Comparison of ENCODE assay signal across 27 cellular contexts in the genomic region with DNA sequence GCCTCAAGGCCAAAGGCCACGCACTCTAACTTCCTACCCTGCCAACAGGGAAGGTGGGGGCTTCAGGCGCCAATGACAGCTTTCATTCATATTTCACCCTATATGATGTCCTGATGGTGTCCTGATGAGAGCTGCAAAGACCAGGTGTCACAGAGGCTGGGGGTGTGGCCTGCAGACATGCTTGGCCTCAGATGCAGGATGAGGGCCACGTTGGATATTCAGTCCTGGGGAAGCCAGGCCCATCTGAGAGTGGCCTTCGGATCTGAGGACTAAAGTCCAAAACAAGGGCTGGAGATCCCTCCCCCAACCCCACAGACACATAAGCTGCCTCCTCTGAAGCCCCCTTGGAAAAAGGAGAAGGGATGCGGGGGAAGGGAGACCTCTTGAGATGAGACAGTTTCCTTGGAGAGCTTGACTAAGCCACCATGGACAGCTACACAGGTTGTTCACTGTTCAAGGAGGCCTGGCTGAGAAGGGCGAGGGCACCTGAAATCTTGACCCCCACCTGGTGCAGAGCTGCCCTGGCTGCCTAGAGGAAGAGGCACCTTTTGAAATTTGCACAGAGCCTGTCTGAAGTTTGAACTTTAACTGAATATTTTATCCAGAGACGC. TPM values are rescaled to one million over a fixed set of nuclear protein-coding genes. Genes with fewer than 3 reads are reported as not detected.
A peak's percentile ranks its signal among the peaks of the same experiment; 100 is the strongest.
DNase-seq lines count a peak whose midpoint lies in the region; ATAC-seq, FAIRE-seq and TF ChIP-seq lines count a peak whose summit lies in the region.
"Had no signal": no experiment of that assay in that cellular context is flagged by ENCODE, and none has a peak within 500 bp of the region (broad histone marks: within the 10 kb centered on the region; RNA-seq: fewer than 3 reads in every experiment).

No MANE protein-coding gene starts in this region.

- CTCF ChIA-PET in A549 (lab: Yijun Ruan, JAX) (no interaction called here), HepG2 (lab: Yijun Ruan, JAX; ENCODE audit: low intra/inter-chr PET ratio, low total read pairs) (no interaction called here)
- CTCF ChIA-PET in activated CD8-positive, alpha-beta T cell treated with anti-CD3 and anti-CD28 coated beads for 36 hours (lab: Charles Lee) = no interaction called here

- H3K4me2 ChIP-seq in A549 = no peak overlapping the region
- peak overlapping the region; percentile 46 for H3K4me2 ChIP-seq in HepG2 (ENCODE audit: low read depth, low read length)

- H3K79me2 ChIP-seq in HepG2 (ENCODE audit: insufficient read depth, low read length) = no peaks in the 10 kb centered on the region

- BruUV-seq in HepG2 (replicated peaks; lab: Mats Ljungman, UMichigan) = no TSS peak

- TF ChIP-seq RAD21 in A549 (conservative IDR thresholded peaks at IDR 0.05 in 1 of 2, IDR thresholded peaks at IDR 0.05 in 1 of 2) (no peak), HepG2 (CRISPR knock-in tag; IDR thresholded peaks at IDR 0.05) (no peak)

- H2AFZ ChIP-seq in HepG2 (ENCODE audit: low read length) = no peak overlapping the region

- no peak overlapping the region for H3K4me3 Mint-ChIP-seq in activated CD8-positive, alpha-beta T cell treated with anti-CD3 and anti-CD28 coated beads for 36 hours
- H3K4me3 Mint-ChIP-seq: activated naive CD8-positive, alpha-beta T cell treated with anti-CD3 and anti-CD28 coated beads, Interleukin-2, amount 50 U/mL, for 24 hours; natural killer cell treated with Interleukin-12 subunit alpha and Interleukin-12 subunit beta and Interleukin-15 and Interleukin-18, amount 100 ng/mL, for 72 hours; stimulated activated naive CD8-positive, alpha-beta T cell treated with anti-CD3 and anti-CD28 coated beads, Interleukin-15, Interleukin-2, amounts not matched to agents 100 ng/mL and 50 ng/mL, for 24 hours; T-helper 1 cell treated with Interleukin-12 subunit alpha and Interleukin-12 subunit beta and Interleukin-4 antibody, amounts not matched to agents 30 μg/mL and 1 μg/mL, for 36 hours had no signal

- POLR2A ChIA-PET in A549 (lab: Yijun Ruan, JAX) = no interaction called here
- POLR2A ChIA-PET in activated CD8-positive, alpha-beta T cell treated with anti-CD3 and anti-CD28 coated beads for 36 hours (lab: Charles Lee) = interaction anchor here (0.7 kb wide), 1 partner anchor 680 kb away, joined by 3 read pairs; no protein-coding TSS in a partner anchor
- POLR2A ChIA-PET in HepG2 (lab: Yijun Ruan, JAX) = no interaction called here

- H3K27ac ChIP-seq in A549 = no peak overlapping the region
- no peak overlapping the region for H3K27ac ChIP-seq in HepG2 (ENCODE audit: extremely low read length, insufficient read depth, low read length)
- H3K27ac ChIP-seq in coronary artery = no peak overlapping the region
- H3K27ac ChIP-seq: foreskin keratinocyte, pancreas, right atrium auricular region, thyroid gland had no signal

- TF ChIP-seq EP300 in A549 (IDR thresholded peaks at IDR 0.05) (no peak), HepG2 (IDR thresholded peaks at IDR 0.05; ENCODE audit: low read depth in 2 of 2, low read length in 2 of 2) (no peak), HepG2 (CRISPR knock-in tag; IDR thresholded peaks at IDR 0.05; ENCODE audit: borderline replicate concordance) (no peak)

- WGBS in A549 (ENCODE audit: missing lambda C conversion rate) = 79% methylated on average over 6 of the region's 7 CpGs
- 16% methylated on average over 7 of the region's 7 CpGs for WGBS in HepG2 (ENCODE audit: low lambda C conversion rate)

- FAIRE-seq in A549 (lab: Jason Lieb, UNC) (no peak), HepG2 (lab: Jason Lieb, UNC) (peak; percentile 26)
- FAIRE-seq: pancreas had no signal

- in situ Hi-C loops in HepG2 (cut with HindIII; ENCODE audit: extremely low pct_ligation_motif_present, low pct_unique_long_range_greater_than_20kb) = no loop called here

- DNase-seq in A549 (ENCODE audit: low read depth in 1 of 2, low spot score in 1 of 2) (peak in 1 of 2 experiments; percentile 16), COLO668 (lab: John Stamatoyannopoulos, UW; ENCODE audit: unreplicated experiment) (peak; percentile 6), HepG2 (ENCODE audit: low spot score) (peak; percentile 22), coronary artery (ENCODE audit: low spot score) (no peak), NK-92 (lab: John Stamatoyannopoulos, UW; ENCODE audit: unreplicated experiment) (no peak)
- no peak for DNase-seq in activated CD8-positive, alpha-beta T cell treated with anti-CD3 and anti-CD28 coated beads for 36 hours
- DNase-seq: activated CD4-positive, alpha-beta T cell treated with anti-CD3 and anti-CD28 coated beads for 4 hours; activated effector memory CD4-positive, alpha-beta T cell treated with anti-CD3 and anti-CD28 coated beads, Interleukin-2, amount 50 U/mL, for 16 hours; activated naive CD8-positive, alpha-beta T cell treated with anti-CD3 and anti-CD28 coated beads, Interleukin-2, amount 50 U/mL, for 24 hours; cerebellar nuclear complex; effector memory CD4-positive, alpha-beta T cell; foreskin keratinocyte; KBM-7; MM.1S; NCI-H1436; NCI-H2107; NCI-H510A; pancreas; stimulated activated CD4-positive, alpha-beta T cell treated with anti-CD3 and anti-CD28 coated beads, Interleukin-4, amount 100 ng/mL, for 1 hour; thyroid gland had no signal

- H3K27me3 ChIP-seq in HepG2 (ENCODE audit: control insufficient read depth in 1 of 2, insufficient read depth in 2 of 2, low read length in 2 of 2) = 0 out of 5 replicates have a peak, but pooled peaks cover 0 to 4% of the 10 kb centered on the region in 2 experiments
- H3K27me3 ChIP-seq: foreskin keratinocyte, pancreas, right atrium auricular region, thyroid gland had no signal

- TF ChIP-seq POLR2A in A549 (IDR thresholded peaks at IDR 0.05; ENCODE audit: low read length) = no peak
- no peak for TF ChIP-seq POLR2A in HepG2 (IDR thresholded peaks at IDR 0.05; ENCODE audit: insufficient read depth in 1 of 2, low read depth in 2 of 2, low read length in 2 of 2)

- no peaks in the 10 kb centered on the region for H3K9me3 Mint-ChIP-seq in activated CD8-positive, alpha-beta T cell treated with anti-CD3 and anti-CD28 coated beads for 36 hours
- H3K9me3 Mint-ChIP-seq: activated naive CD8-positive, alpha-beta T cell treated with anti-CD3 and anti-CD28 coated beads, Interleukin-2, amount 50 U/mL, for 24 hours; natural killer cell treated with Interleukin-12 subunit alpha and Interleukin-12 subunit beta and Interleukin-15 and Interleukin-18, amount 100 ng/mL, for 72 hours; stimulated activated naive CD8-positive, alpha-beta T cell treated with anti-CD3 and anti-CD28 coated beads, Interleukin-15, Interleukin-2, amounts not matched to agents 100 ng/mL and 50 ng/mL, for 24 hours; T-helper 1 cell treated with Interleukin-12 subunit alpha and Interleukin-12 subunit beta and Interleukin-4 antibody, amounts not matched to agents 30 μg/mL and 1 μg/mL, for 36 hours had no signal

- H3K4me3 ChIP-seq in A549 (no peak overlapping the region), HepG2 (replicated peaks in 1 of 3; ENCODE audit: insufficient read depth in 1 of 3, low read depth in 2 of 3, low read length in 3 of 3) (no peak overlapping the region; a peak in 1 of 6 replicates), coronary artery (no peak overlapping the region)
- H3K4me3 ChIP-seq: pancreas, right atrium auricular region, thyroid gland had no signal

- H3K27ac Mint-ChIP-seq in activated CD8-positive, alpha-beta T cell treated with anti-CD3 and anti-CD28 coated beads for 36 hours = peak overlapping the region; percentile 8
- H3K27ac Mint-ChIP-seq: activated naive CD8-positive, alpha-beta T cell treated with anti-CD3 and anti-CD28 coated beads, Interleukin-2, amount 50 U/mL, for 24 hours; natural killer cell treated with Interleukin-12 subunit alpha and Interleukin-12 subunit beta and Interleukin-15 and Interleukin-18, amount 100 ng/mL, for 72 hours; stimulated activated naive CD8-positive, alpha-beta T cell treated with anti-CD3 and anti-CD28 coated beads, Interleukin-15, Interleukin-2, amounts not matched to agents 100 ng/mL and 50 ng/mL, for 24 hours; T-helper 1 cell treated with Interleukin-12 subunit alpha and Interleukin-12 subunit beta and Interleukin-4 antibody, amounts not matched to agents 30 μg/mL and 1 μg/mL, for 36 hours had no signal

- no peaks in the 10 kb centered on the region for H3K4me1 ChIP-seq in A549
- H3K4me1 ChIP-seq in HepG2 (ENCODE audit: insufficient read depth, low read length) = peaks cover 16% of the 10 kb centered on the region
- H3K4me1 ChIP-seq: foreskin keratinocyte, pancreas, right atrium auricular region had no signal

- TF ChIP-seq CTCF in A549 (IDR thresholded peaks at IDR 0.05) (no peak), HepG2 (CRISPR knock-in tag; IDR thresholded peaks at IDR 0.05) (no peak), coronary artery (IDR thresholded peaks at IDR 0.05) (no peak)
- TF ChIP-seq CTCF in activated CD8-positive, alpha-beta T cell treated with anti-CD3 and anti-CD28 coated beads for 36 hours (IDR thresholded peaks at IDR 0.05) = no peak

- H3K9me3 ChIP-seq in A549 = no peaks in the 10 kb centered on the region
- no peaks in the 10 kb centered on the region for H3K9me3 ChIP-seq in HepG2 (ENCODE audit: low read length)
- H3K9me3 ChIP-seq: pancreas, right atrium auricular region, thyroid gland had no signal

- no peaks in the 10 kb centered on the region for H4K20me1 ChIP-seq in HepG2 (ENCODE audit: insufficient read depth, low read length)

- ATAC-seq in A549 = peak; percentile 38 to 52; a peak in 5 of 6 replicates
- ATAC-seq in activated CD8-positive, alpha-beta T cell treated with anti-CD3 and anti-CD28 coated beads for 36 hours = no peak
- peak; percentile 58 for ATAC-seq in HepG2
- ATAC-seq in GM18520 (IDR thresholded peaks at IDR 0.05; ENCODE audit: unreplicated experiment) = no peak
- ATAC-seq: activated naive CD8-positive, alpha-beta T cell treated with anti-CD3 and anti-CD28 coated beads, Interleukin-2, amount 50 U/mL, for 24 hours; foreskin keratinocyte had no signal

- H3K4me1 Mint-ChIP-seq in activated CD8-positive, alpha-beta T cell treated with anti-CD3 and anti-CD28 coated beads for 36 hours (ENCODE audit: low read depth) = peaks cover 4% of the 10 kb centered on the region

- H3K36me3 ChIP-seq in HepG2 (replicated peaks in 1 of 2; ENCODE audit: control insufficient read depth in 1 of 2, insufficient read depth in 2 of 2, low read length in 2 of 2) = no peaks in the 10 kb centered on the region
- H3K36me3 ChIP-seq: pancreas, right atrium auricular region, thyroid gland had no signal

- no peak overlapping the region for H3K9ac ChIP-seq in HepG2 (ENCODE audit: insufficient read depth, low read depth, low read length)

- no peaks in the 10 kb centered on the region for H3K36me3 Mint-ChIP-seq in activated CD8-positive, alpha-beta T cell treated with anti-CD3 and anti-CD28 coated beads for 36 hours (ENCODE audit: low read depth)
- H3K36me3 Mint-ChIP-seq: natural killer cell treated with Interleukin-12 subunit alpha and Interleukin-12 subunit beta and Interleukin-15 and Interleukin-18, amount 100 ng/mL, for 72 hours had no signal

- intact Hi-C loops in activated CD8-positive, alpha-beta T cell treated with anti-CD3 and anti-CD28 coated beads for 36 hours (cut with micrococcal nuclease) = no loop called here
- intact Hi-C loops in HepG2 (cut with micrococcal nuclease; ENCODE audit: unreplicated experiment) = no loop called here

- H3K27me3 Mint-ChIP-seq in activated CD8-positive, alpha-beta T cell treated with anti-CD3 and anti-CD28 coated beads for 36 hours = no peaks in the 10 kb centered on the region
- H3K27me3 Mint-ChIP-seq: activated naive CD8-positive, alpha-beta T cell treated with anti-CD3 and anti-CD28 coated beads, Interleukin-2, amount 50 U/mL, for 24 hours; natural killer cell treated with Interleukin-12 subunit alpha and Interleukin-12 subunit beta and Interleukin-15 and Interleukin-18, amount 100 ng/mL, for 72 hours; stimulated activated naive CD8-positive, alpha-beta T cell treated with anti-CD3 and anti-CD28 coated beads, Interleukin-15, Interleukin-2, amounts not matched to agents 100 ng/mL and 50 ng/mL, for 24 hours had no signal

RNA-seq across cellular contexts. Expression of a gene that starts 24.3 kb away (rescaled TPM):
- not detected in 2 replicates for polyA plus RNA-seq in A549 (2011; rRNA removed)
- polyA plus RNA-seq in A549 (2012; cell fraction: cytosol; rRNA removed) = not detected in 2 replicates
- polyA plus RNA-seq in A549 (2012; cell fraction: nucleus; rRNA removed) = not detected in 2 replicates
- polyA plus RNA-seq in A549 (2017; fragmentation: RNase III; extraction: RNeasy Plus Mini Kit Qiagen cat#74134 plus additional on column Dnase treatment) = not detected in 3 replicates
- not detected in 2 replicates for polyA minus RNA-seq in A549 (2011; rRNA and poly(A)+ RNA removed)
- total RNA-seq in activated CD8-positive, alpha-beta T cell treated with anti-CD3 and anti-CD28 coated beads for 36 hours = not detected
- total RNA-seq in HepG2 (2016; rRNA removed; fragmentation: Illumina TruSeq; extraction: Trizol) = not detected in 2 replicates
- not detected in 2 replicates for total RNA-seq in HepG2 (2016; cell fraction: cytosol; rRNA removed; fragmentation: Illumina TruSeq; extraction: Trizol; ENCODE audit: low read depth)
- not detected in 2 replicates for total RNA-seq in HepG2 (2016; cell fraction: insoluble cytoplasmic fraction; rRNA removed; fragmentation: Illumina TruSeq; extraction: Trizol)
- total RNA-seq in HepG2 (2016; cell fraction: membrane; rRNA removed; fragmentation: Illumina TruSeq; extraction: Trizol) = not detected in 2 replicates
- not detected in 2 replicates for total RNA-seq in HepG2 (2016; cell fraction: nucleus; rRNA removed; fragmentation: Illumina TruSeq; extraction: Trizol)
- polyA plus RNA-seq in HepG2 (2011; rRNA removed) = not detected in 2 replicates
- polyA plus RNA-seq in HepG2 (2011; cell fraction: cytosol; rRNA removed) = not detected in 2 replicates
- not detected in 2 replicates for polyA plus RNA-seq in HepG2 (2011; cell fraction: nucleus; rRNA removed)
- not detected in 2 replicates for polyA plus RNA-seq in HepG2 (2012)
- polyA plus RNA-seq in HepG2 (2016; cell fraction: cytosol; fragmentation: Illumina TruSeq; extraction: Trizol; ENCODE audit: low read depth) = not detected in 2 replicates
- not detected in 2 replicates for polyA plus RNA-seq in HepG2 (2016; cell fraction: insoluble cytoplasmic fraction; fragmentation: Illumina TruSeq; extraction: Trizol; ENCODE audit: low read depth)
- not detected in 2 replicates for polyA plus RNA-seq in HepG2 (2016; cell fraction: membrane; fragmentation: Illumina TruSeq; extraction: Trizol; ENCODE audit: low read depth)
- not detected in 2 replicates for polyA plus RNA-seq in HepG2 (2016; cell fraction: nucleus; fragmentation: Illumina TruSeq; extraction: Trizol; ENCODE audit: insufficient read depth, low read depth)
- polyA minus RNA-seq in HepG2 (2011; rRNA and poly(A)+ RNA removed; ENCODE audit: low replicate concordance) = not detected in 2 replicates
- polyA minus RNA-seq in HepG2 (2011; cell fraction: cytosol; rRNA and poly(A)+ RNA removed) = not detected in 2 replicates
- not detected in 2 replicates for polyA minus RNA-seq in HepG2 (2011; cell fraction: nucleus; rRNA and poly(A)+ RNA removed)
- total RNA-seq: foreskin keratinocyte; G401; natural killer cell treated with Interleukin-12 subunit alpha and Interleukin-12 subunit beta and Interleukin-15 and Interleukin-18, amount 100 ng/mL, for 72 hours; SK-MEL-5; thyroid gland had no signal
- polyA plus RNA-seq: foreskin keratinocyte had no signal

Comparison
In these comparisons a context has a peak if more than half of its experiments do, and no peak if none do; other contexts are left out.
1. ATAC-seq: peak in A549 (2 of 2) and HepG2 (single experiment); none in activated CD8-positive, alpha-beta T cell treated with anti-CD3 and anti-CD28 coated beads for 36 hours (single experiment) and GM18520 (single experiment).
2. DNase-seq: peak in COLO668 (single experiment) and HepG2 (single experiment); none in activated CD8-positive, alpha-beta T cell treated with anti-CD3 and anti-CD28 coated beads for 36 hours (single experiment), coronary artery (single experiment) and NK-92 (single experiment).